ENCODE assay signal across 23 cellular contexts in the genomic region with DNA sequence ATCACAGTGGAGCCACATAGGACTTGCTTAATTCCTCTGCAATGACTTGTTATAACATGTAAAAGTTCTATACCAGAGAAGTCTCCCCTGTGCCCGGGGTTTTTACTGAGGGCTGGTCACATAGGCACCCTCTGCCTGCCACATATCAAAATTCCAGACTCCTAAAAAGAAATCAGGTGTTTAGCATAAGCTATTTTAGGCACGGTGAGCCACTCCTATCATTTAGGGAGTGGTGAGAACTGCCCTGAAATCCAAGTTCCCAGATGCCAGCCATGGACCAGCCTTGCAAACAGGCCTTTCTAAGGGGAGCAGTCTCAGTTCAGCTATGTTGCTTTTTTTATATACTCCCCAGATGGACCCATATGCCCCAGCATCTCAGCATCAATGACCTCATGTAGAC.
"Had no signal": no experiment of that assay in that cellular context is flagged by ENCODE, and none has a peak within 500 bp of the region (broad histone marks: within the 10 kb centered on the region; RNA-seq: fewer than 3 reads in every experiment).

No MANE protein-coding gene starts in this region.

- ATAC-seq: left lung; lower lobe of right lung; natural killer cell; psoas muscle; right lobe of liver; stimulated activated effector memory CD8-positive, alpha-beta T cell treated with anti-CD3 and anti-CD28 coated beads, Interleukin-12 subunit alpha, Interleukin-12 subunit beta, amount 100 ng/mL, for 72 hours had no signal

- DNase-seq: dermis blood vessel endothelial cell; effector memory CD4-positive, alpha-beta T cell; foreskin melanocyte; glutamatergic neuron; left lung; lower lobe of right lung; natural killer cell; occipital lobe; ovary; posterior cingulate gyrus; psoas muscle; right lobe of liver; stimulated activated CD4-positive, alpha-beta T cell treated with anti-CD3 and anti-CD28 coated beads, Interleukin-12 subunit alpha, Interleukin-12 subunit beta, amount 100 ng/mL, for 4 hours; stimulated activated CD4-positive, alpha-beta T cell treated with anti-CD3 and anti-CD28 coated beads, Interleukin-1b, Interleukin-23, amount 100 ng/mL, for 48 hours; stimulated activated CD4-positive, alpha-beta T cell treated with anti-CD3 and anti-CD28 coated beads, Interleukin-4, amount 100 ng/mL, for 24 hours; stimulated activated naive CD4-positive, alpha-beta T cell treated with Interleukin-2 at 50 U/mL for 16 hours; stomach; thyroid gland; trophoblast cell had no signal

- H3K36me3 ChIP-seq: left lung, lower lobe of right lung, ovary, right lobe of liver, thyroid gland, vagina had no signal

- H3K27me3 ChIP-seq: left lung, ovary, right lobe of liver, stomach, thyroid gland, vagina had no signal

- H3K9me3 ChIP-seq: left lung, lower lobe of right lung, ovary, psoas muscle, right lobe of liver, stomach, thyroid gland, vagina had no signal

- H3K4me1 ChIP-seq: left lung, lower lobe of right lung, psoas muscle, right lobe of liver, stomach, thyroid gland, vagina had no signal

- H3K4me3 ChIP-seq: coronary artery, left lung, lower lobe of right lung, ovary, psoas muscle, right lobe of liver, smooth muscle cell, stomach, thyroid gland, vagina had no signal

- H3K27ac ChIP-seq: coronary artery, left lung, lower lobe of right lung, ovary, psoas muscle, right lobe of liver, stomach, thyroid gland, vagina had no signal
